ENCODE assay signal across 16 cellular contexts in the genomic region with DNA sequence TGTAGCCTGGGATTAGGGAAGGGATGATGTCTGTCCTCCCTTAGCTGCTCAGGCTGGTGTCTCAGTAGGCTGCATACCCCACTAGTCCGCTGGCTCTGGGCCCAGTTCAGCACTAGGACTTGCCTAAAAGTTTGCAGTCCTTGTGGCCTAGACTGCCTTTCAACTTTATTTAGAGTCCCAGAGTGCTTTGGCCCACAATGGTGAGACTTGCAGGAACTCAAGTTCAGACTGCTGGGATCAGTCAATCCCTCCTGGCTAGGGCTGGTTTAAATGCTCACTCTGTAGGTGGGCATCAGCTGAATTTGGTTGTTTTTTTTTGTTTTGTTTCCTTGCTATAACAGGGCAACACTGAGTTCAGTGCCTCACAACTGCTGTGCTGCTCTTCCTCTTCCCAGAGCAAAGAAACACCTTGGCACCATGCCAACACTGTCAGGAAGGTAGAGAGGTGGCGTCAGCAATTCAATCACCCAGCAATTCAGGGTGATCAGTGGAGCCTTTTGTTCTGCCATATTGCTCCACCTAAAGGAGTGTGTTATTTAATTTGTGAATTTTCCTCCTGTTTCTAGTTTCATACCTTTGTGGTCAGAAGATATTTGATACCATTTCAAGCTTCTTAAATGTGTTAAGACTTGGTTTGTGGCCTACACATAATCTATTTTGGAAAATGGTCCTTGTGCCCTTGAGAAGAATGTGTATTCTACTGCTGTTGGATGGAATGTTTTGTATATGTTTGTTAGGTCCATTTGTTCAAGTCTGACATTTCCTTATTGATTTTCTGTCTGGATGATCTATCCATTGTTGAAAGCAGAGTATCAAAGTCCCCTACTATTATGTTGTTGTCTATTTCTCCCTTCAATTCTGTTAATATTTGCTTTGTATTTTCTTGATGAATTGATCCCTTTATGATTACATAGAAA.
DNase-seq lines count a peak whose midpoint lies in the region; ATAC-seq, FAIRE-seq and TF ChIP-seq lines count a peak whose summit lies in the region.
"Had no signal": no experiment of that assay in that cellular context is flagged by ENCODE, and none has a peak within 500 bp of the region (broad histone marks: within the 10 kb centered on the region; RNA-seq: fewer than 3 reads in every experiment).

No MANE protein-coding gene starts in this region.

- no peaks in the 10 kb centered on the region for H3K27me3 ChIP-seq in HepG2 (ENCODE audit: control insufficient read depth in 1 of 2, insufficient read depth in 2 of 2, low read length in 2 of 2)
- H3K27me3 ChIP-seq in right lobe of liver, result no peaks in the 10 kb centered on the region
- H3K27me3 ChIP-seq in endodermal cell (ENCODE audit: control insufficient read depth, insufficient read depth, low read length, poor library complexity, severe bottlenecking), result no peaks in the 10 kb centered on the region
- H3K27me3 ChIP-seq: pancreas had no signal

- in situ Hi-C loops in HepG2 (cut with HindIII; ENCODE audit: extremely low pct_ligation_motif_present, low pct_unique_long_range_greater_than_20kb), result no loop called here

- H3K4me2 ChIP-seq in HepG2 (ENCODE audit: low read depth, low read length), result peak overlapping the region; percentile 38

- peaks cover 9% of the 10 kb centered on the region for H3K4me1 Mint-ChIP-seq in endodermal cell

- H3K4me3 Mint-ChIP-seq in endodermal cell, result no peak overlapping the region

- DNase-seq in HepG2 (ENCODE audit: low spot score), result peak; percentile 88
- no peak for DNase-seq in right lobe of liver
- peak; percentile 53 for DNase-seq in NCI-H2171 treated with DMSO at 0.1 percent for 48 hours (lab: John Stamatoyannopoulos, UW)
- no peak for DNase-seq in endodermal cell
- DNase-seq in T-helper 9 cell, result no peak
- no peak for DNase-seq in SIG-M5 treated with dmso at 0.1 percent for 504 hours (lab: John Stamatoyannopoulos, UW; ENCODE audit: unreplicated experiment)
- DNase-seq in UCSD-AML1 (lab: John Stamatoyannopoulos, UW; ENCODE audit: unreplicated experiment), result no peak
- DNase-seq: activated CD4-positive, alpha-beta T cell treated with anti-CD3 and anti-CD28 coated beads, Interleukin-2, amount 50 U/mL, for 1 hour; activated T-cell treated with anti-CD3 and anti-CD28 coated beads, Interleukin-2, amount 50 U/mL, for 48 hours; AML-193; EL; head of caudate nucleus; NCI-H526 had no signal

- peaks cover 40% of the 10 kb centered on the region for H3K36me3 Mint-ChIP-seq in endodermal cell (ENCODE audit: low read depth)

- H3K9ac ChIP-seq in HepG2 (ENCODE audit: insufficient read depth, low read depth, low read length) (peak overlapping the region; percentile 58), endodermal cell (ENCODE audit: extremely low read depth, low read length, poor library complexity, severe bottlenecking) (no peak overlapping the region)

- FAIRE-seq in HepG2 (lab: Jason Lieb, UNC), result peak; percentile 89
- FAIRE-seq: pancreas had no signal

- H3K27me3 Mint-ChIP-seq in endodermal cell (ENCODE audit: insufficient read depth), result no peaks in the 10 kb centered on the region

- BruUV-seq in HepG2 (replicated peaks; lab: Mats Ljungman, UMichigan), result TSS peak; percentile 50

- TF ChIP-seq POLR2A in HepG2 (IDR thresholded peaks at IDR 0.05; ENCODE audit: insufficient read depth in 1 of 2, low read depth in 2 of 2, low read length in 2 of 2) (no peak), right lobe of liver (IDR thresholded peaks at IDR 0.05) (no peak)

- H3K4me1 ChIP-seq in HepG2 (ENCODE audit: insufficient read depth, low read length) (peaks cover 27% of the 10 kb centered on the region), right lobe of liver (no peaks in the 10 kb centered on the region), endodermal cell (ENCODE audit: control insufficient read depth, insufficient read depth, low read length) (no peaks in the 10 kb centered on the region)
- H3K4me1 ChIP-seq: pancreas had no signal

- H2AFZ ChIP-seq in HepG2 (ENCODE audit: low read length), result no peak overlapping the region

- H3K9me3 ChIP-seq in HepG2 (ENCODE audit: low read length), result peaks cover 18% of the 10 kb centered on the region
- H3K9me3 ChIP-seq in right lobe of liver, result no peaks in the 10 kb centered on the region
- peaks cover 76% of the 10 kb centered on the region for H3K9me3 ChIP-seq in endodermal cell (ENCODE audit: control insufficient read depth, low read length)
- H3K9me3 ChIP-seq: pancreas had no signal

- peaks cover 73% of the 10 kb centered on the region for H3K9me3 Mint-ChIP-seq in endodermal cell

- no peak overlapping the region for H3K27ac Mint-ChIP-seq in endodermal cell

- H3K79me2 ChIP-seq in HepG2 (ENCODE audit: insufficient read depth, low read length), result no peaks in the 10 kb centered on the region

- ATAC-seq in HepG2 (peak; percentile 94), right lobe of liver (no peak), HG03159 (IDR thresholded peaks at IDR 0.05; ENCODE audit: unreplicated experiment) (no peak)
- ATAC-seq: Right ventricle myocardium inferior had no signal

- peak overlapping the region in 1 of 3 experiments; percentile 6; a peak in 1 of 6 replicates for H3K4me3 ChIP-seq in HepG2 (replicated peaks in 1 of 3; ENCODE audit: insufficient read depth in 1 of 3, low read depth in 2 of 3, low read length in 3 of 3)
- H3K4me3 ChIP-seq in right lobe of liver, result no peak overlapping the region
- H3K4me3 ChIP-seq in endodermal cell (ENCODE audit: low read length), result peak overlapping the region; percentile 7
- H3K4me3 ChIP-seq: pancreas had no signal

- intact Hi-C loops in HepG2 (cut with micrococcal nuclease; ENCODE audit: unreplicated experiment) (no loop called here), right lobe of liver (cut with DNase I) (no loop called here)

- no peaks in the 10 kb centered on the region for H3K36me3 ChIP-seq in HepG2 (replicated peaks in 1 of 2; ENCODE audit: control insufficient read depth in 1 of 2, insufficient read depth in 2 of 2, low read length in 2 of 2)
- H3K36me3 ChIP-seq in right lobe of liver, result no peaks in the 10 kb centered on the region
- H3K36me3 ChIP-seq in endodermal cell (ENCODE audit: control insufficient read depth, insufficient read depth, low read length), result peaks cover 12% of the 10 kb centered on the region
- H3K36me3 ChIP-seq: pancreas had no signal

- peak overlapping the region; percentile 86 for H3K27ac ChIP-seq in HepG2 (ENCODE audit: extremely low read length, insufficient read depth, low read length)
- H3K27ac ChIP-seq in right lobe of liver, result no peak overlapping the region
- H3K27ac ChIP-seq in endodermal cell (ENCODE audit: low read depth, low read length), result no peak overlapping the region
- H3K27ac ChIP-seq: pancreas had no signal

- 55% methylated on average over 2 of the region's 2 CpGs for WGBS in HepG2 (ENCODE audit: low lambda C conversion rate)
- WGBS in right lobe of liver (ENCODE audit: insufficient coverage, low coverage, low lambda C conversion rate, missing lambda C conversion rate), result 22% methylated on average over 1 of the region's 2 CpGs
- WGBS in endodermal cell (ENCODE audit: insufficient coverage in 1 of 2, insufficient read length in 1 of 2), 2 experiments, result 96 to 100% methylated on average over 1 to 2 of the region's 2 CpGs

- POLR2A ChIA-PET in HepG2 (lab: Yijun Ruan, JAX), result no interaction called here

- TF ChIP-seq EP300 in HepG2 (IDR thresholded peaks at IDR 0.05; ENCODE audit: low read depth in 2 of 2, low read length in 2 of 2), result peak; percentile 49 to 93; a peak in 3 of 4 replicates
- TF ChIP-seq EP300 in HepG2 (CRISPR knock-in tag; IDR thresholded peaks at IDR 0.05; ENCODE audit: borderline replicate concordance), result peak; percentile 58; the same call in 1 of the 2 replicates

- CTCF ChIA-PET in HepG2 (lab: Yijun Ruan, JAX; ENCODE audit: low intra/inter-chr PET ratio, low total read pairs), result no interaction called here

- no peak for TF ChIP-seq RAD21 in HepG2 (CRISPR knock-in tag; IDR thresholded peaks at IDR 0.05)

- no peak for TF ChIP-seq CTCF in HepG2 (CRISPR knock-in tag; IDR thresholded peaks at IDR 0.05)
- no peak for TF ChIP-seq CTCF in right lobe of liver (IDR thresholded peaks at IDR 0.05)
- TF ChIP-seq CTCF in endodermal cell (conservative IDR thresholded peaks at IDR 0.05), result no peak

- no peaks in the 10 kb centered on the region for H4K20me1 ChIP-seq in HepG2 (ENCODE audit: insufficient read depth, low read length)

TF ChIP-seq in HepG2, 621 proteins besides CTCF, POLR2A, EP300 and RAD21 (continues in another document):
- TF ChIP-seq LCORL (IDR thresholded peaks at IDR 0.05) (peak; percentile 100), LCORL (CRISPR knock-in tag; IDR thresholded peaks at IDR 0.05) (peak; percentile 27; the same call in 1 of the 2 replicates), NCOA5 (CRISPR knock-in tag; IDR thresholded peaks at IDR 0.05) (no peak), REXO4 (CRISPR knock-in tag; IDR thresholded peaks at IDR 0.05; ENCODE audit: borderline replicate concordance) (no peak)
- TF ChIP-seq, protein P1, sequence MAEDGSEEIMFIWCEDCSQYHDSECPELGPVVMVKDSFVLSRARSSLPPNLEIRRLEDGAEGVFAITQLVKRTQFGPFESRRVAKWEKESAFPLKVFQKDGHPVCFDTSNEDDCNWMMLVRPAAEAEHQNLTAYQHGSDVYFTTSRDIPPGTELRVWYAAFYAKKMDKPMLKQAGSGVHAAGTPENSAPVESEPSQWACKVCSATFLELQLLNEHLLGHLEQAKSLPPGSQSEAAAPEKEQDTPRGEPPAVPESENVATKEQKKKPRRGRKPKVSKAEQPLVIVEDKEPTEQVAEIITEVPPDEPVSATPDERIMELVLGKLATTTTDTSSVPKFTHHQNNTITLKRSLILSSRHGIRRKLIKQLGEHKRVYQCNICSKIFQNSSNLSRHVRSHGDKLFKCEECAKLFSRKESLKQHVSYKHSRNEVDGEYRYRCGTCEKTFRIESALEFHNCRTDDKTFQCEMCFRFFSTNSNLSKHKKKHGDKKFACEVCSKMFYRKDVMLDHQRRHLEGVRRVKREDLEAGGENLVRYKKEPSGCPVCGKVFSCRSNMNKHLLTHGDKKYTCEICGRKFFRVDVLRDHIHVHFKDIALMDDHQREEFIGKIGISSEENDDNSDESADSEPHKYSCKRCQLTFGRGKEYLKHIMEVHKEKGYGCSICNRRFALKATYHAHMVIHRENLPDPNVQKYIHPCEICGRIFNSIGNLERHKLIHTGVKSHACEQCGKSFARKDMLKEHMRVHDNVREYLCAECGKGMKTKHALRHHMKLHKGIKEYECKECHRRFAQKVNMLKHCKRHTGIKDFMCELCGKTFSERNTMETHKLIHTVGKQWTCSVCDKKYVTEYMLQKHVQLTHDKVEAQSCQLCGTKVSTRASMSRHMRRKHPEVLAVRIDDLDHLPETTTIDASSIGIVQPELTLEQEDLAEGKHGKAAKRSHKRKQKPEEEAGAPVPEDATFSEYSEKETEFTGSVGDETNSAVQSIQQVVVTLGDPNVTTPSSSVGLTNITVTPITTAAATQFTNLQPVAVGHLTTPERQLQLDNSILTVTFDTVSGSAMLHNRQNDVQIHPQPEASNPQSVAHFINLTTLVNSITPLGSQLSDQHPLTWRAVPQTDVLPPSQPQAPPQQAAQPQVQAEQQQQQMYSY (CRISPR knock-in tag; IDR thresholded peaks at IDR 0.05), result no peak

Comparison
In these comparisons a context has a peak if more than half of its experiments do, and no peak if none do; other contexts are left out.
1. DNase-seq: peak in HepG2 (single experiment) and NCI-H2171 treated with DMSO at 0.1 percent for 48 hours (single experiment); none in right lobe of liver (0 of 3), endodermal cell (single experiment), T-helper 9 cell (single experiment), SIG-M5 treated with dmso at 0.1 percent for 504 hours (single experiment) and UCSD-AML1 (single experiment).